In the genomic region with DNA sequence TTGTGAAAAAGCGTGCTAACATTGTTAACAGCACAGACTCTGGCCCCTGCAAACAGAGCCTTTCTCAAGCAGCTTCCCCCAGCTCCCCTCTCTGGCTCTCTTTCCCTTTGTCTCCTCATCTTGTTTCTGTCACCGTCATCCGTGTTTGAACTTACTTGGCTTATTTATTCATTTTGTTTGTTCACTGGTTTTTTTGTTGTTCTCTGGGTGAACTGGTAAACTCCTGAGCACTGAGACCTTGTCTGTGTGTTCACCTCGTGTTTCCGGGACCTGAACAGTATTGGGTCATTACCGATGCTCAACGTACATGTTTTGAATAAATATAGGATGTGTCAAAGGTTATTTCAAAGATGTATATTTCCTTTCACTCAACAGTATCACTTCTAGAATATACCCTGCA, we compare ENCODE assay signal across 1 cellular context.
TF ChIP-seq lines count a peak whose summit lies in the region.

No MANE protein-coding gene starts in this region.

TF ChIP-seq in HepG2, 621 proteins besides CTCF, POLR2A, EP300 and RAD21 (continued from another document and continues in another):
- TF ChIP-seq, protein P1, sequence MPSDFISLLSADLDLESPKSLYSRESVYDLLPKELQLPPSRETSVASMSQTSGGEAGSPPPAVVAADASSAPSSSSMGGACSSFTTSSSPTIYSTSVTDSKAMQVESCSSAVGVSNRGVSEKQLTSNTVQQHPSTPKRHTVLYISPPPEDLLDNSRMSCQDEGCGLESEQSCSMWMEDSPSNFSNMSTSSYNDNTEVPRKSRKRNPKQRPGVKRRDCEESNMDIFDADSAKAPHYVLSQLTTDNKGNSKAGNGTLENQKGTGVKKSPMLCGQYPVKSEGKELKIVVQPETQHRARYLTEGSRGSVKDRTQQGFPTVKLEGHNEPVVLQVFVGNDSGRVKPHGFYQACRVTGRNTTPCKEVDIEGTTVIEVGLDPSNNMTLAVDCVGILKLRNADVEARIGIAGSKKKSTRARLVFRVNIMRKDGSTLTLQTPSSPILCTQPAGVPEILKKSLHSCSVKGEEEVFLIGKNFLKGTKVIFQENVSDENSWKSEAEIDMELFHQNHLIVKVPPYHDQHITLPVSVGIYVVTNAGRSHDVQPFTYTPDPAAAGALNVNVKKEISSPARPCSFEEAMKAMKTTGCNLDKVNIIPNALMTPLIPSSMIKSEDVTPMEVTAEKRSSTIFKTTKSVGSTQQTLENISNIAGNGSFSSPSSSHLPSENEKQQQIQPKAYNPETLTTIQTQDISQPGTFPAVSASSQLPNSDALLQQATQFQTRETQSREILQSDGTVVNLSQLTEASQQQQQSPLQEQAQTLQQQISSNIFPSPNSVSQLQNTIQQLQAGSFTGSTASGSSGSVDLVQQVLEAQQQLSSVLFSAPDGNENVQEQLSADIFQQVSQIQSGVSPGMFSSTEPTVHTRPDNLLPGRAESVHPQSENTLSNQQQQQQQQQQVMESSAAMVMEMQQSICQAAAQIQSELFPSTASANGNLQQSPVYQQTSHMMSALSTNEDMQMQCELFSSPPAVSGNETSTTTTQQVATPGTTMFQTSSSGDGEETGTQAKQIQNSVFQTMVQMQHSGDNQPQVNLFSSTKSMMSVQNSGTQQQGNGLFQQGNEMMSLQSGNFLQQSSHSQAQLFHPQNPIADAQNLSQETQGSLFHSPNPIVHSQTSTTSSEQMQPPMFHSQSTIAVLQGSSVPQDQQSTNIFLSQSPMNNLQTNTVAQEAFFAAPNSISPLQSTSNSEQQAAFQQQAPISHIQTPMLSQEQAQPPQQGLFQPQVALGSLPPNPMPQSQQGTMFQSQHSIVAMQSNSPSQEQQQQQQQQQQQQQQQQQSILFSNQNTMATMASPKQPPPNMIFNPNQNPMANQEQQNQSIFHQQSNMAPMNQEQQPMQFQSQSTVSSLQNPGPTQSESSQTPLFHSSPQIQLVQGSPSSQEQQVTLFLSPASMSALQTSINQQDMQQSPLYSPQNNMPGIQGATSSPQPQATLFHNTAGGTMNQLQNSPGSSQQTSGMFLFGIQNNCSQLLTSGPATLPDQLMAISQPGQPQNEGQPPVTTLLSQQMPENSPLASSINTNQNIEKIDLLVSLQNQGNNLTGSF (CRISPR knock-in tag; IDR thresholded peaks at IDR 0.05) = no peak
- TF ChIP-seq ZNF326 (CRISPR knock-in tag; IDR thresholded peaks at IDR 0.05; ENCODE audit: borderline replicate concordance) = no peak
- TF ChIP-seq, protein P2, sequence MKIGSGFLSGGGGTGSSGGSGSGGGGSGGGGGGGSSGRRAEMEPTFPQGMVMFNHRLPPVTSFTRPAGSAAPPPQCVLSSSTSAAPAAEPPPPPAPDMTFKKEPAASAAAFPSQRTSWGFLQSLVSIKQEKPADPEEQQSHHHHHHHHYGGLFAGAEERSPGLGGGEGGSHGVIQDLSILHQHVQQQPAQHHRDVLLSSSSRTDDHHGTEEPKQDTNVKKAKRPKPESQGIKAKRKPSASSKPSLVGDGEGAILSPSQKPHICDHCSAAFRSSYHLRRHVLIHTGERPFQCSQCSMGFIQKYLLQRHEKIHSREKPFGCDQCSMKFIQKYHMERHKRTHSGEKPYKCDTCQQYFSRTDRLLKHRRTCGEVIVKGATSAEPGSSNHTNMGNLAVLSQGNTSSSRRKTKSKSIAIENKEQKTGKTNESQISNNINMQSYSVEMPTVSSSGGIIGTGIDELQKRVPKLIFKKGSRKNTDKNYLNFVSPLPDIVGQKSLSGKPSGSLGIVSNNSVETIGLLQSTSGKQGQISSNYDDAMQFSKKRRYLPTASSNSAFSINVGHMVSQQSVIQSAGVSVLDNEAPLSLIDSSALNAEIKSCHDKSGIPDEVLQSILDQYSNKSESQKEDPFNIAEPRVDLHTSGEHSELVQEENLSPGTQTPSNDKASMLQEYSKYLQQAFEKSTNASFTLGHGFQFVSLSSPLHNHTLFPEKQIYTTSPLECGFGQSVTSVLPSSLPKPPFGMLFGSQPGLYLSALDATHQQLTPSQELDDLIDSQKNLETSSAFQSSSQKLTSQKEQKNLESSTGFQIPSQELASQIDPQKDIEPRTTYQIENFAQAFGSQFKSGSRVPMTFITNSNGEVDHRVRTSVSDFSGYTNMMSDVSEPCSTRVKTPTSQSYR (CRISPR knock-in tag; IDR thresholded peaks at IDR 0.05; ENCODE audit: borderline replicate concordance) = peak; percentile 34; the same call in 1 of the 2 replicates
- peak; percentile 50; the same call in 1 of the 2 replicates for TF ChIP-seq HHEX (CRISPR knock-in tag; IDR thresholded peaks at IDR 0.05)
- TF ChIP-seq ZNF253 (CRISPR knock-in tag; IDR thresholded peaks at IDR 0.05; ENCODE audit: borderline replicate concordance) = no peak
- peak; percentile 22; the same call in 1 of the 2 replicates for TF ChIP-seq KAT8 (CRISPR knock-in tag; IDR thresholded peaks at IDR 0.05)
- TF ChIP-seq ZNF552 (CRISPR knock-in tag; IDR thresholded peaks at IDR 0.05; ENCODE audit: borderline replicate concordance) = no peak
- no peak for TF ChIP-seq HNF4G (IDR thresholded peaks at IDR 0.05; ENCODE audit: borderline replicate concordance, low read depth, low read length)
- no peak for TF ChIP-seq HNF4G (CRISPR knock-in tag; IDR thresholded peaks at IDR 0.05; ENCODE audit: borderline replicate concordance, low read depth)
- no peak for TF ChIP-seq BRCA1 (CRISPR knock-in tag; IDR thresholded peaks at IDR 0.05)
- no peak for TF ChIP-seq SRSF1 (optimal IDR thresholded peaks at IDR 0.05; ENCODE audit: low read depth, low read length)
- TF ChIP-seq PAWR (CRISPR knock-in tag; IDR thresholded peaks at IDR 0.05; ENCODE audit: borderline replicate concordance) = no peak
- TF ChIP-seq SALL2 (CRISPR knock-in tag; IDR thresholded peaks at IDR 0.05) = no peak
- no peak for TF ChIP-seq ZNF652 (CRISPR knock-in tag; IDR thresholded peaks at IDR 0.05; ENCODE audit: borderline replicate concordance, low read depth)
- TF ChIP-seq, protein P3, sequence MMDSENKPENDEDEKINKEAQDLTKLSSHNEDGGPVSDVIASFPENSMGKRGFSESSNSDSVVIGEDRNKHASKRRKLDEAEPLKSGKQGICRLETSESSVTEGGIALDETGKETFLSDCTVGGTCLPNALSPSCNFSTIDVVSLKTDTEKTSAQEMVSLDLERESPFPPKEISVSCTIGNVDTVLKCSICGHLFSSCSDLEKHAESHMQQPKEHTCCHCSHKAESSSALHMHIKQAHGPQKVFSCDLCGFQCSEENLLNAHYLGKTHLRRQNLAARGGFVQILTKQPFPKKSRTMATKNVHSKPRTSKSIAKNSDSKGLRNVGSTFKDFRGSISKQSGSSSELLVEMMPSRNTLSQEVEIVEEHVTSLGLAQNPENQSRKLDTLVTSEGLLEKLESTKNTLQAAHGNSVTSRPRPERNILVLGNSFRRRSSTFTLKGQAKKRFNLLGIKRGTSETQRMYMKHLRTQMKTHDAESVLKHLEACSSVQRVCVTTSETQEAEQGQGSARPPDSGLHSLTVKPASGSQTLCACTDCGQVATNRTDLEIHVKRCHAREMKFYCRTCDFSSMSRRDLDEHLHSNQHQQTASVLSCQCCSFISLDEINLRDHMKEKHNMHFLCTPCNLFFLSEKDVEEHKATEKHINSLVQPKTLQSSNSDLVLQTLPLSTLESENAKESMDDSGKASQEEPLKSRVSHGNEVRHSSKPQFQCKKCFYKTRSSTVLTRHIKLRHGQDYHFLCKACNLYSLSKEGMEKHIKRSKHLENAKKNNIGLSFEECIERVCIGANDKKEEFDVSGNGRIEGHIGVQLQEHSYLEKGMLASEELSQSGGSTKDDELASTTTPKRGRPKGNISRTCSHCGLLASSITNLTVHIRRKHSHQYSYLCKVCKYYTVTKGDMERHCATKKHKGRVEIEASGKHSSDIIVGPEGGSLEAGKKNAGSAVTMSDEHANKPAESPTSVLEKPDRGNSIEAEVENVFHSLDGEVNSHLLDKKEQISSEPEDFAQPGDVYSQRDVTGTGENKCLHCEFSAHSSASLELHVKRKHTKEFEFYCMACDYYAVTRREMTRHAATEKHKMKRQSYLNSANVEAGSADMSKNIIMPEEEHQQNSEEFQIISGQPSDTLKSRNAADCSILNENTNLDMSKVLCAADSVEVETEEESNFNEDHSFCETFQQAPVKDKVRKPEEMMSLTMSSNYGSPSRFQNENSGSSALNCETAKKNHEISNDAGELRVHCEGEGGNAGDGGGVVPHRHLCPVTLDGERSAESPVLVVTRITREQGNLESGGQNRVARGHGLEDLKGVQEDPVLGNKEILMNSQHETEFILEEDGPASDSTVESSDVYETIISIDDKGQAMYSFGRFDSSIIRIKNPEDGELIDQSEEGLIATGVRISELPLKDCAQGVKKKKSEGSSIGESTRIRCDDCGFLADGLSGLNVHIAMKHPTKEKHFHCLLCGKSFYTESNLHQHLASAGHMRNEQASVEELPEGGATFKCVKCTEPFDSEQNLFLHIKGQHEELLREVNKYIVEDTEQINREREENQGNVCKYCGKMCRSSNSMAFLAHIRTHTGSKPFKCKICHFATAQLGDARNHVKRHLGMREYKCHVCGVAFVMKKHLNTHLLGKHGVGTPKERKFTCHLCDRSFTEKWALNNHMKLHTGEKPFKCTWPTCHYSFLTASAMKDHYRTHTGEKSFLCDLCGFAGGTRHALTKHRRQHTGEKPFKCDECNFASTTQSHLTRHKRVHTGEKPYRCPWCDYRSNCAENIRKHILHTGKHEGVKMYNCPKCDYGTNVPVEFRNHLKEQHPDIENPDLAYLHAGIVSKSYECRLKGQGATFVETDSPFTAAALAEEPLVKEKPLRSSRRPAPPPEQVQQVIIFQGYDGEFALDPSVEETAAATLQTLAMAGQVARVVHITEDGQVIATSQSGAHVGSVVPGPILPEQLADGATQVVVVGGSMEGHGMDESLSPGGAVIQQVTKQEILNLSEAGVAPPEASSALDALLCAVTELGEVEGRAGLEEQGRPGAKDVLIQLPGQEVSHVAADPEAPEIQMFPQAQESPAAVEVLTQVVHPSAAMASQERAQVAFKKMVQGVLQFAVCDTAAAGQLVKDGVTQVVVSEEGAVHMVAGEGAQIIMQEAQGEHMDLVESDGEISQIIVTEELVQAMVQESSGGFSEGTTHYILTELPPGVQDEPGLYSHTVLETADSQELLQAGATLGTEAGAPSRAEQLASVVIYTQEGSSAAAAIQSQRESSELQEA (CRISPR knock-in tag; IDR thresholded peaks at IDR 0.05; ENCODE audit: not compliant biosample characterization) = no peak
- no peak for TF ChIP-seq TCF7L2 (IDR thresholded peaks at IDR 0.05; ENCODE audit: low read depth, low read length)
- TF ChIP-seq RAD51 (IDR thresholded peaks at IDR 0.05; ENCODE audit: borderline replicate concordance) = no peak
- peak; percentile 35; the same call in 1 of the 2 replicates for TF ChIP-seq FOXO1 (CRISPR knock-in tag; IDR thresholded peaks at IDR 0.05)
- TF ChIP-seq ZNF317 (CRISPR knock-in tag; IDR thresholded peaks at IDR 0.05) = 0 out of 2 replicates have a peak, but pooled peaks have one; percentile 27
- TF ChIP-seq, protein P4, sequence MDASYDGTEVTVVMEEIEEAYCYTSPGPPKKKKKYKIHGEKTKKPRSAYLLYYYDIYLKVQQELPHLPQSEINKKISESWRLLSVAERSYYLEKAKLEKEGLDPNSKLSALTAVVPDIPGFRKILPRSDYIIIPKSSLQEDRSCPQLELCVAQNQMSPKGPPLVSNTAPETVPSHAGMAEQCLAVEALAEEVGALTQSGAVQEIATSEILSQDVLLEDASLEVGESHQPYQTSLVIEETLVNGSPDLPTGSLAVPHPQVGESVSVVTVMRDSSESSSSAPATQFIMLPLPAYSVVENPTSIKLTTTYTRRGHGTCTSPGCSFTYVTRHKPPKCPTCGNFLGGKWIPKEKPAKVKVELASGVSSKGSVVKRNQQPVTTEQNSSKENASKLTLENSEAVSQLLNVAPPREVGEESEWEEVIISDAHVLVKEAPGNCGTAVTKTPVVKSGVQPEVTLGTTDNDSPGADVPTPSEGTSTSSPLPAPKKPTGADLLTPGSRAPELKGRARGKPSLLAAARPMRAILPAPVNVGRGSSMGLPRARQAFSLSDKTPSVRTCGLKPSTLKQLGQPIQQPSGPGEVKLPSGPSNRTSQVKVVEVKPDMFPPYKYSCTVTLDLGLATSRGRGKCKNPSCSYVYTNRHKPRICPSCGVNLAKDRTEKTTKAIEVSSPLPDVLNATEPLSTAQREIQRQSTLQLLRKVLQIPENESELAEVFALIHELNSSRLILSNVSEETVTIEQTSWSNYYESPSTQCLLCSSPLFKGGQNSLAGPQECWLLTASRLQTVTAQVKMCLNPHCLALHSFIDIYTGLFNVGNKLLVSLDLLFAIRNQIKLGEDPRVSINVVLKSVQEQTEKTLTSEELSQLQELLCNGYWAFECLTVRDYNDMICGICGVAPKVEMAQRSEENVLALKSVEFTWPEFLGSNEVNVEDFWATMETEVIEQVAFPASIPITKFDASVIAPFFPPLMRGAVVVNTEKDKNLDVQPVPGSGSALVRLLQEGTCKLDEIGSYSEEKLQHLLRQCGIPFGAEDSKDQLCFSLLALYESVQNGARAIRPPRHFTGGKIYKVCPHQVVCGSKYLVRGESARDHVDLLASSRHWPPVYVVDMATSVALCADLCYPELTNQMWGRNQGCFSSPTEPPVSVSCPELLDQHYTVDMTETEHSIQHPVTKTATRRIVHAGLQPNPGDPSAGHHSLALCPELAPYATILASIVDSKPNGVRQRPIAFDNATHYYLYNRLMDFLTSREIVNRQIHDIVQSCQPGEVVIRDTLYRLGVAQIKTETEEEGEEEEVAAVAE (CRISPR knock-in tag; IDR thresholded peaks at IDR 0.05; ENCODE audit: borderline replicate concordance) = 0 out of 2 replicates have a peak, but pooled peaks have one; percentile 19
- TF ChIP-seq GABPB1 (CRISPR knock-in tag; IDR thresholded peaks at IDR 0.05) = peak; percentile 42; the same call in 1 of the 2 replicates
- peak; percentile 61; the same call in 1 of the 2 replicates for TF ChIP-seq ERF (CRISPR knock-in tag; IDR thresholded peaks at IDR 0.05)
- peak; percentile 22; the same call in 1 of the 2 replicates for TF ChIP-seq ELF1 (CRISPR knock-in tag; IDR thresholded peaks at IDR 0.05)
- peak; percentile 41 for TF ChIP-seq SAP130 (CRISPR knock-in tag; IDR thresholded peaks at IDR 0.05; ENCODE audit: low read depth)
- TF ChIP-seq, protein P5, sequence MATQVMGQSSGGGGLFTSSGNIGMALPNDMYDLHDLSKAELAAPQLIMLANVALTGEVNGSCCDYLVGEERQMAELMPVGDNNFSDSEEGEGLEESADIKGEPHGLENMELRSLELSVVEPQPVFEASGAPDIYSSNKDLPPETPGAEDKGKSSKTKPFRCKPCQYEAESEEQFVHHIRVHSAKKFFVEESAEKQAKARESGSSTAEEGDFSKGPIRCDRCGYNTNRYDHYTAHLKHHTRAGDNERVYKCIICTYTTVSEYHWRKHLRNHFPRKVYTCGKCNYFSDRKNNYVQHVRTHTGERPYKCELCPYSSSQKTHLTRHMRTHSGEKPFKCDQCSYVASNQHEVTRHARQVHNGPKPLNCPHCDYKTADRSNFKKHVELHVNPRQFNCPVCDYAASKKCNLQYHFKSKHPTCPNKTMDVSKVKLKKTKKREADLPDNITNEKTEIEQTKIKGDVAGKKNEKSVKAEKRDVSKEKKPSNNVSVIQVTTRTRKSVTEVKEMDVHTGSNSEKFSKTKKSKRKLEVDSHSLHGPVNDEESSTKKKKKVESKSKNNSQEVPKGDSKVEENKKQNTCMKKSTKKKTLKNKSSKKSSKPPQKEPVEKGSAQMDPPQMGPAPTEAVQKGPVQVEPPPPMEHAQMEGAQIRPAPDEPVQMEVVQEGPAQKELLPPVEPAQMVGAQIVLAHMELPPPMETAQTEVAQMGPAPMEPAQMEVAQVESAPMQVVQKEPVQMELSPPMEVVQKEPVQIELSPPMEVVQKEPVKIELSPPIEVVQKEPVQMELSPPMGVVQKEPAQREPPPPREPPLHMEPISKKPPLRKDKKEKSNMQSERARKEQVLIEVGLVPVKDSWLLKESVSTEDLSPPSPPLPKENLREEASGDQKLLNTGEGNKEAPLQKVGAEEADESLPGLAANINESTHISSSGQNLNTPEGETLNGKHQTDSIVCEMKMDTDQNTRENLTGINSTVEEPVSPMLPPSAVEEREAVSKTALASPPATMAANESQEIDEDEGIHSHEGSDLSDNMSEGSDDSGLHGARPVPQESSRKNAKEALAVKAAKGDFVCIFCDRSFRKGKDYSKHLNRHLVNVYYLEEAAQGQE (IDR thresholded peaks at IDR 0.05; ENCODE audit: borderline replicate concordance in 1 of 2, low read depth in 1 of 2, low read length in 2 of 2) = no peak
- TF ChIP-seq SOX6 (IDR thresholded peaks at IDR 0.05) = no peak
- TF ChIP-seq SOX6 (CRISPR knock-in tag; IDR thresholded peaks at IDR 0.05) = peak; percentile 87
- peak; percentile 62; the same call in 1 of the 2 replicates for TF ChIP-seq NR2C2 (CRISPR knock-in tag; IDR thresholded peaks at IDR 0.05; ENCODE audit: borderline replicate concordance)
